ENCODE assay signal across 1 cellular context in genomic region chr2:70248145-70248809, GRCh38.
TF ChIP-seq lines count a peak whose summit lies in the region.

TIA1 (minus strand) TSS chr2:70248628; CDS start chr2:70248430, 198 bp downstream.

TF ChIP-seq in K562, 482 proteins besides CTCF, POLR2A, EP300 and RAD21 (continued from another document and continues in another):
- no peak for TF ChIP-seq E2F1 (CRISPR knock-in tag; IDR thresholded peaks at IDR 0.05)
- no peak for TF ChIP-seq KLF10 (CRISPR knock-in tag; IDR thresholded peaks at IDR 0.05)
- TF ChIP-seq ZNF280A (IDR thresholded peaks at IDR 0.05; ENCODE audit: low read depth, partially characterized antibody): no peak
- TF ChIP-seq ZSCAN29 (IDR thresholded peaks at IDR 0.05): no peak
- peak; percentile 37; the same call in 1 of the 2 replicates for TF ChIP-seq REST (CRISPR knock-in tag; IDR thresholded peaks at IDR 0.05; ENCODE audit: low read depth)
- TF ChIP-seq ZZZ3 (IDR thresholded peaks at IDR 0.05): no peak
- peak; percentile 65; the same call in 1 of the 2 replicates for TF ChIP-seq AFF4 (CRISPR knock-in tag; IDR thresholded peaks at IDR 0.05)
- TF ChIP-seq ILF3 (IDR thresholded peaks at IDR 0.05; ENCODE audit: borderline replicate concordance): no peak
- TF ChIP-seq GATAD2A (IDR thresholded peaks at IDR 0.05): no peak
- no peak for TF ChIP-seq ZNF174 (CRISPR knock-in tag; IDR thresholded peaks at IDR 0.05)
- no peak for TF ChIP-seq NCOA4 (IDR thresholded peaks at IDR 0.05; ENCODE audit: partially characterized antibody)
- no peak for TF ChIP-seq FOXA1 (IDR thresholded peaks at IDR 0.05; ENCODE audit: borderline replicate concordance)
- peak in 1 of 2 experiments; percentile 43; a peak in 1 of 4 replicates for TF ChIP-seq HDAC1 (IDR thresholded peaks at IDR 0.05)
- no peak for TF ChIP-seq KAT2B (IDR thresholded peaks at IDR 0.05; ENCODE audit: low read depth, low read length)
- no peak for TF ChIP-seq ZNF778 (CRISPR knock-in tag; IDR thresholded peaks at IDR 0.05)
- TF ChIP-seq ZFPM2 (CRISPR knock-in tag; IDR thresholded peaks at IDR 0.05): no peak
- TF ChIP-seq RBM22 (IDR thresholded peaks at IDR 0.05; ENCODE audit: low read depth, low read length, poor library complexity, severe bottlenecking): no peak
- peak; percentile 98 for TF ChIP-seq RBFOX2 (IDR thresholded peaks at IDR 0.05; ENCODE audit: low read depth, low read length)
- no peak for TF ChIP-seq MCM5 (IDR thresholded peaks at IDR 0.05; ENCODE audit: low read depth)
- TF ChIP-seq TFE3 (CRISPR knock-in tag; IDR thresholded peaks at IDR 0.05): no peak
- TF ChIP-seq ZNF232 (CRISPR knock-in tag; IDR thresholded peaks at IDR 0.05): peak; percentile 58; the same call in 1 of the 2 replicates
- TF ChIP-seq IRF2 (CRISPR knock-in tag; IDR thresholded peaks at IDR 0.05): no peak
- no peak; the same call in 1 of the 2 replicates for TF ChIP-seq MYC (IDR thresholded peaks at IDR 0.05; ENCODE audit: low read depth, low read length)
- TF ChIP-seq MYC (CRISPR knock-in tag; IDR thresholded peaks at IDR 0.05; ENCODE audit: borderline replicate concordance, low read depth): peak; percentile 38; the same call in 1 of the 2 replicates
- TF ChIP-seq LARP7 (IDR thresholded peaks at IDR 0.05): no peak
- TF ChIP-seq MCM2 (IDR thresholded peaks at IDR 0.05; ENCODE audit: low read depth): no peak
- TF ChIP-seq GABPB1 (CRISPR knock-in tag; IDR thresholded peaks at IDR 0.05): peak; percentile 66; the same call in 1 of the 2 replicates
- TF ChIP-seq ATF2 (CRISPR knock-in tag; IDR thresholded peaks at IDR 0.05): no peak
- no peak for TF ChIP-seq PHB (CRISPR knock-in tag; IDR thresholded peaks at IDR 0.05)
- TF ChIP-seq PTBP1 (IDR thresholded peaks at IDR 0.05; ENCODE audit: low read depth, low read length): no peak
- no peak for TF ChIP-seq SIX5 (IDR thresholded peaks at IDR 0.05; ENCODE audit: borderline replicate concordance in 1 of 2, insufficient read depth in 1 of 2, low read depth in 1 of 2, low read length in 2 of 2)
- peak; percentile 25 for TF ChIP-seq E2F6 (IDR thresholded peaks at IDR 0.05; ENCODE audit: borderline replicate concordance in 1 of 2, extremely low read depth in 1 of 2, insufficient read depth in 1 of 2, insufficient read length in 1 of 2, low read depth in 1 of 2, low read length in 1 of 2, poor library complexity in 1 of 2, severe bottlenecking in 1 of 2)
- TF ChIP-seq MED1 (CRISPR knock-in tag; IDR thresholded peaks at IDR 0.05; ENCODE audit: borderline replicate concordance): no peak
- TF ChIP-seq POLR2G (IDR thresholded peaks at IDR 0.05; ENCODE audit: low read depth, low read length): peak; percentile 96
- no peak for TF ChIP-seq ZKSCAN8 (CRISPR knock-in tag; IDR thresholded peaks at IDR 0.05)
- TF ChIP-seq USF1 (CRISPR knock-in tag; IDR thresholded peaks at IDR 0.05): no peak
- no peak for TF ChIP-seq MEF2A (IDR thresholded peaks at IDR 0.05; ENCODE audit: control insufficient read depth, low read depth, low read length)
- no peak for TF ChIP-seq AFF1 (IDR thresholded peaks at IDR 0.05; ENCODE audit: low read depth in 1 of 2, partially characterized antibody in 2 of 2)
- TF ChIP-seq THAP12 (CRISPR knock-in tag; IDR thresholded peaks at IDR 0.05): no peak; the same call in 1 of the 2 replicates
